Comparison of ENCODE assay signal across 1 cellular context in the genomic region with DNA sequence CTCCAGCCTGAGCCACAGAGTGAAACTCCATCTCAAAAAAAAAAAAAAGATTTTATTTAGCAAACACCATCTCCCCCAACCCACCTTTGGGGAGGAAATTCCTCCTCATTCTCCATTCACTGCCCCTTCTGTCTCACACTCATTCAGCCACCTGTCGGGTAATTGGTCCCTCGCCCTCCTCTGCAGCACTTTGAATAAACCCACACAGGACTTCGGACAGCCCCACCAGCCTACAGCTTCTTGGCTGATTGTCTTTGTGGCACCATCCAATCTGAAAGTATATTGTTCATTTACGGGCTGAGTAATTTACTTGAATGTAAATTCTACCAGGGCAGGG.
TF ChIP-seq lines count a peak whose summit lies in the region.

No MANE protein-coding gene starts in this region.

TF ChIP-seq in K562, 482 proteins besides CTCF, POLR2A, EP300 and RAD21:
- TF ChIP-seq, protein P1, sequence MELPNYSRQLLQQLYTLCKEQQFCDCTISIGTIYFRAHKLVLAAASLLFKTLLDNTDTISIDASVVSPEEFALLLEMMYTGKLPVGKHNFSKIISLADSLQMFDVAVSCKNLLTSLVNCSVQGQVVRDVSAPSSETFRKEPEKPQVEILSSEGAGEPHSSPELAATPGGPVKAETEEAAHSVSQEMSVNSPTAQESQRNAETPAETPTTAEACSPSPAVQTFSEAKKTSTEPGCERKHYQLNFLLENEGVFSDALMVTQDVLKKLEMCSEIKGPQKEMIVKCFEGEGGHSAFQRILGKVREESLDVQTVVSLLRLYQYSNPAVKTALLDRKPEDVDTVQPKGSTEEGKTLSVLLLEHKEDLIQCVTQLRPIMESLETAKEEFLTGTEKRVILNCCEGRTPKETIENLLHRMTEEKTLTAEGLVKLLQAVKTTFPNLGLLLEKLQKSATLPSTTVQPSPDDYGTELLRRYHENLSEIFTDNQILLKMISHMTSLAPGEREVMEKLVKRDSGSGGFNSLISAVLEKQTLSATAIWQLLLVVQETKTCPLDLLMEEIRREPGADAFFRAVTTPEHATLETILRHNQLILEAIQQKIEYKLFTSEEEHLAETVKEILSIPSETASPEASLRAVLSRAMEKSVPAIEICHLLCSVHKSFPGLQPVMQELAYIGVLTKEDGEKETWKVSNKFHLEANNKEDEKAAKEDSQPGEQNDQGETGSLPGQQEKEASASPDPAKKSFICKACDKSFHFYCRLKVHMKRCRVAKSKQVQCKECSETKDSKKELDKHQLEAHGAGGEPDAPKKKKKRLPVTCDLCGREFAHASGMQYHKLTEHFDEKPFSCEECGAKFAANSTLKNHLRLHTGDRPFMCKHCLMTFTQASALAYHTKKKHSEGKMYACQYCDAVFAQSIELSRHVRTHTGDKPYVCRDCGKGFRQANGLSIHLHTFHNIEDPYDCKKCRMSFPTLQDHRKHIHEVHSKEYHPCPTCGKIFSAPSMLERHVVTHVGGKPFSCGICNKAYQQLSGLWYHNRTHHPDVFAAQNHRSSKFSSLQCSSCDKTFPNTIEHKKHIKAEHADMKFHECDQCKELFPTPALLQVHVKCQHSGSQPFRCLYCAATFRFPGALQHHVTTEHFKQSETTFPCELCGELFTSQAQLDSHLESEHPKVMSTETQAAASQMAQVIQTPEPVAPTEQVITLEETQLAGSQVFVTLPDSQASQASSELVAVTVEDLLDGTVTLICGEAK (IDR thresholded peaks at IDR 0.05): 0 out of 2 replicates have a peak, but pooled peaks have one; percentile 14
- TF ChIP-seq, protein P1 (CRISPR knock-in tag; IDR thresholded peaks at IDR 0.05): no peak
- TF ChIP-seq, protein P2, sequence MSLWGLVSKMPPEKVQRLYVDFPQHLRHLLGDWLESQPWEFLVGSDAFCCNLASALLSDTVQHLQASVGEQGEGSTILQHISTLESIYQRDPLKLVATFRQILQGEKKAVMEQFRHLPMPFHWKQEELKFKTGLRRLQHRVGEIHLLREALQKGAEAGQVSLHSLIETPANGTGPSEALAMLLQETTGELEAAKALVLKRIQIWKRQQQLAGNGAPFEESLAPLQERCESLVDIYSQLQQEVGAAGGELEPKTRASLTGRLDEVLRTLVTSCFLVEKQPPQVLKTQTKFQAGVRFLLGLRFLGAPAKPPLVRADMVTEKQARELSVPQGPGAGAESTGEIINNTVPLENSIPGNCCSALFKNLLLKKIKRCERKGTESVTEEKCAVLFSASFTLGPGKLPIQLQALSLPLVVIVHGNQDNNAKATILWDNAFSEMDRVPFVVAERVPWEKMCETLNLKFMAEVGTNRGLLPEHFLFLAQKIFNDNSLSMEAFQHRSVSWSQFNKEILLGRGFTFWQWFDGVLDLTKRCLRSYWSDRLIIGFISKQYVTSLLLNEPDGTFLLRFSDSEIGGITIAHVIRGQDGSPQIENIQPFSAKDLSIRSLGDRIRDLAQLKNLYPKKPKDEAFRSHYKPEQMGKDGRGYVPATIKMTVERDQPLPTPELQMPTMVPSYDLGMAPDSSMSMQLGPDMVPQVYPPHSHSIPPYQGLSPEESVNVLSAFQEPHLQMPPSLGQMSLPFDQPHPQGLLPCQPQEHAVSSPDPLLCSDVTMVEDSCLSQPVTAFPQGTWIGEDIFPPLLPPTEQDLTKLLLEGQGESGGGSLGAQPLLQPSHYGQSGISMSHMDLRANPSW (CRISPR knock-in tag; IDR thresholded peaks at IDR 0.05): no peak
